ENCODE assay signal across 9 cellular contexts in the genomic region with DNA sequence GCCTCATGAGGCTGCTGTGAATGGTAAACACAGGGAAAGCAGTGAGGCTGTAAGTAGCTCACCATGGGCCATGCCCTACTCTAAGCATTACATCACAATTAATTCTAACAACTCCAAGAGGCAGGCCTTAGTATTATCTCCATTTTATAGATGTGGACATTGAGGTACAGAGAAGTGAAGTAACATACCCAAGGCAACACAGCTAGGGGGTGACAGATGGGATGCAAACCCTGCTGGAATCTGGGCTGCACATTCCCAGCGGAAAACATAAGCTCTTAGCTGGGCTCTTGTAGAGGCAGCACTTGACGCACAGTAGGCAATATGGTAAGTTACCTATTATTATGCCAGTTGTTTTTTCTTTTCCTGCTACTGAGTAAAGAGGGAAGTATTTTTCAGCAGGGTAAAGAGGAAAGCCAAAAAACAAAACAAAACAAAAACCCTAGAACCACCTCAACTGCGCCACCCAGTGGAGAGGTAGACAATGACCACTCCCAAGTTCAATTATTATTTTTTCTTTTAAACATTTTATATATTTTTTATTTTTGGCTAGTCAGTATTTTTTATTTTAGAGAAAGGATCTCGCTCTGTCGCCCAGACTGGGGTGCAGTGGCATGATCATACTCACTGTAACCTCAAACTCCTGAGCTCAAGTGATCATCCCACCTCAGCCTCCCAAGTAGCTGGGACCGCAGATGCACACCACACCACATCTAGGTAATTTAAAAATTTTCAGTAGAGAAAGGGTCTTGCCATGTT. TPM values are rescaled to one million over a fixed set of nuclear protein-coding genes. Genes with fewer than 3 reads are reported as not detected.
DNase-seq lines count a peak whose midpoint lies in the region; ATAC-seq and TF ChIP-seq lines count a peak whose summit lies in the region.
"Not testable (repeated sequence)": the region's sequence is repeated elsewhere in the genome, so short reads cannot be mapped to it uniquely, and the experiment has no call there.
"Had no signal": no experiment of that assay in that cellular context is flagged by ENCODE, and none has a peak within 500 bp of the region (broad histone marks: within the 10 kb centered on the region; RNA-seq: fewer than 3 reads in every experiment).

No MANE protein-coding gene starts in this region.

- H3K27ac Mint-ChIP-seq in activated T-cell treated with anti-CD3 and anti-CD28 coated beads, Interleukin-2, amount 50 U/mL, for 72 hours = not testable (repeated sequence)
- H3K27ac Mint-ChIP-seq in effector memory CD8-positive, alpha-beta T cell = peak overlapping the region; percentile 89 to 95

- intact Hi-C loops in spleen (cut with DNase I; ENCODE audit: low total_unique reads) = loop anchor here (5.0 kb wide), 1 partner anchor 157 kb away; no protein-coding TSS in a partner anchor

- H3K9me3 Mint-ChIP-seq in activated T-cell treated with anti-CD3 and anti-CD28 coated beads, Interleukin-2, amount 50 U/mL, for 72 hours; effector memory CD8-positive, alpha-beta T cell: not testable (repeated sequence)

- peak overlapping the region in 6 of 8 donors; percentile 48 to 82 (median 66) for H3K27ac ChIP-seq in spleen

- peak overlapping the region in 1 of 2 donors; percentile 43 for H3K4me3 Mint-ChIP-seq in activated T-cell treated with anti-CD3 and anti-CD28 coated beads, Interleukin-2, amount 50 U/mL, for 72 hours
- peak overlapping the region; percentile 80 to 83 for H3K4me3 Mint-ChIP-seq in effector memory CD8-positive, alpha-beta T cell

- not testable (repeated sequence) for H3K4me3 ChIP-seq in GM06990 (replicated peaks; ENCODE audit: low read depth, low read length)
- H3K4me3 ChIP-seq in spleen = peak overlapping the region in 1 of 8 donors; percentile 15

- H3K4me1 ChIP-seq in spleen = peaks cover 18 to 67% (median 45%) of the 10 kb centered on the region in 6 donors

- not testable (repeated sequence) for TF ChIP-seq POLR2A in spleen (IDR thresholded peaks at IDR 0.05)

- not testable (repeated sequence) for H3K36me3 ChIP-seq in GM06990 (ENCODE audit: control insufficient read depth, insufficient read depth, low read length); spleen

- TF ChIP-seq CTCF in GM06990 (IDR thresholded peaks at IDR 0.05; ENCODE audit: insufficient read depth, low read length, poor library complexity, severe bottlenecking) (peak; percentile 62), spleen (IDR thresholded peaks at IDR 0.05 in 8 of 11, conservative IDR thresholded peaks at IDR 0.05 in 3 of 11) (peak; percentile 47 to 91 (median 80))

- WGBS in spleen, 5 donors = 35 to 41% (median 37%) methylated on average over 6 of the region's 6 CpGs

- ATAC-seq in activated T-cell treated with anti-CD3 and anti-CD28 coated beads, Interleukin-2, amount 50 U/mL, for 72 hours (replicated peaks in 1 of 2) = not testable (repeated sequence)
- ATAC-seq in effector memory CD8-positive, alpha-beta T cell (replicated peaks) = peak; percentile 36

- not testable (repeated sequence) for DNase-seq in GM06990 (ENCODE audit: extremely low read depth, insufficient read length); spleen
- DNase-seq in NCI-H1694 (lab: John Stamatoyannopoulos, UW) (peak; percentile 51), SW480 (ENCODE audit: low spot score) (peak; percentile 38), left kidney (ENCODE audit: low read depth, low spot score) (peak; percentile 54)
- DNase-seq in activated T-cell treated with anti-CD3 and anti-CD28 coated beads, Interleukin-2, amount 50 U/mL, for 72 hours = peak; percentile 58 to 63
- peak; percentile 68 to 72 (median 68) for DNase-seq in effector memory CD8-positive, alpha-beta T cell

- not testable (repeated sequence) for H3K27me3 Mint-ChIP-seq in activated T-cell treated with anti-CD3 and anti-CD28 coated beads, Interleukin-2, amount 50 U/mL, for 72 hours (ENCODE audit: low read depth); effector memory CD8-positive, alpha-beta T cell

- H3K4me1 Mint-ChIP-seq in activated T-cell treated with anti-CD3 and anti-CD28 coated beads, Interleukin-2, amount 50 U/mL, for 72 hours (ENCODE audit: low read depth) = peaks cover 27% of the 10 kb centered on the region
- peaks cover 22 to 30% of the 10 kb centered on the region in 2 donors for H3K4me1 Mint-ChIP-seq in effector memory CD8-positive, alpha-beta T cell (ENCODE audit: low read depth in 2 of 2)

- H3K36me3 Mint-ChIP-seq in activated T-cell treated with anti-CD3 and anti-CD28 coated beads, Interleukin-2, amount 50 U/mL, for 72 hours (ENCODE audit: insufficient read depth in 2 of 2) = not testable (repeated sequence)
- peaks cover 14% of the 10 kb centered on the region for H3K36me3 Mint-ChIP-seq in effector memory CD8-positive, alpha-beta T cell (ENCODE audit: insufficient read depth)

- not testable (repeated sequence) for H3K27me3 ChIP-seq in GM06990 (replicated peaks; ENCODE audit: control insufficient read depth, insufficient read depth, low read length); spleen (replicated peaks in 1 of 7)

- H3K9me3 ChIP-seq in spleen = not testable (repeated sequence)

RNA-seq across cellular contexts. Expression of gene EGLN2, which starts 20.7 kb away (rescaled TPM):
- 10 to 100 TPM; 90.5 to 91.8 TPM for total RNA-seq in activated T-cell treated with anti-CD3 and anti-CD28 coated beads, Interleukin-2, amount 50 U/mL, for 72 hours
- 100 to 1,000 TPM; 136 to 198 (median 156) TPM for total RNA-seq in spleen
- polyA plus RNA-seq in spleen = 100 to 1,000 TPM; 109 to 238 (median 188) TPM

RNA-seq across cellular contexts. Expression of gene CYP2A6, which starts 30.6 kb away (rescaled TPM):
- not detected for total RNA-seq in activated T-cell treated with anti-CD3 and anti-CD28 coated beads, Interleukin-2, amount 50 U/mL, for 72 hours
- total RNA-seq in spleen = under 1 TPM in 1 of 7 donors, not detected in 6; 0.33 TPM
- not detected for polyA plus RNA-seq in spleen
- total RNA-seq: activated T-helper 1 cell treated with anti-CD3 and anti-CD28 coated beads, Interleukin-12 subunit alpha, Interleukin-12 subunit beta, Interleukin-2, Interleukin-4 antibody, amounts not matched to agents 30 ng/mL and 10 ng/mL and 1 ng/mL, durations not matched to agents 14 hours and 24 hours and 36 hours; NCI-H460 had no signal

RNA-seq across cellular contexts. Expression of gene RAB4B, which starts 41.6 kb away (rescaled TPM):
- total RNA-seq in activated T-cell treated with anti-CD3 and anti-CD28 coated beads, Interleukin-2, amount 50 U/mL, for 72 hours = 10 to 100 TPM; 44.4 to 45.7 TPM
- 10 to 100 TPM; 36.8 to 69.8 (median 53.0) TPM for total RNA-seq in spleen
- 10 to 100 TPM; 78.5 to 95.3 (median 82.2) TPM for polyA plus RNA-seq in spleen

RNA-seq across cellular contexts. Expression of gene MIA, which starts 44.3 kb away (rescaled TPM):
- total RNA-seq in activated T-cell treated with anti-CD3 and anti-CD28 coated beads, Interleukin-2, amount 50 U/mL, for 72 hours = 1 to 10 TPM in 1 of 2 donors, under 1 TPM in 1; 0.97 to 1.1 TPM
- total RNA-seq in spleen = 1 to 10 TPM in 1 of 7 donors, not detected in 6; 1.5 TPM
- polyA plus RNA-seq in spleen = 10 to 100 TPM in 1 of 3 donors, 1 to 10 TPM in 2; 4.5 to 14.2 (median 7.0) TPM
- total RNA-seq: NCI-H460 had no signal
